ENCODE assay signal across 1 cellular context in genomic region chr20:3782597-3782996, GRCh38.
TF ChIP-seq lines count a peak whose summit lies in the region.

No MANE protein-coding gene starts in this region.

TF ChIP-seq in HEK293T, 16 proteins besides CTCF, POLR2A, EP300 and RAD21 (continued from another document):
- TF ChIP-seq L3MBTL2 (conservative IDR thresholded peaks at IDR 0.05) (no peak), NFRKB (IDR thresholded peaks at IDR 0.05) (no peak)
